ENCODE assay signal across 8 cellular contexts in genomic region chr12:4214912-4215861, GRCh38. TPM values are rescaled to one million over a fixed set of nuclear protein-coding genes. Genes with fewer than 3 reads are reported as not detected.
DNase-seq lines count a peak whose midpoint lies in the region; ATAC-seq and TF ChIP-seq lines count a peak whose summit lies in the region.
"Had no signal": no experiment of that assay in that cellular context is flagged by ENCODE, and none has a peak within 500 bp of the region (broad histone marks: within the 10 kb centered on the region; RNA-seq: fewer than 3 reads in every experiment).

No MANE protein-coding gene starts in this region.

- H3K4me3 Mint-ChIP-seq in dendritic cell treated with granulocyte-macrophage colony-stimulating factor and Interleukin-4, amounts not matched to agents 40 ng/mL and 50 ng/mL, for 4 days, result peak overlapping the region; percentile 14
- H3K4me3 Mint-ChIP-seq in nephron progenitor cell, result no peak overlapping the region

- H3K9me3 ChIP-seq in spleen, result no peaks in the 10 kb centered on the region
- H3K9me3 ChIP-seq: suprapubic skin had no signal

- no peaks in the 10 kb centered on the region for H3K36me3 Mint-ChIP-seq in dendritic cell treated with granulocyte-macrophage colony-stimulating factor and Interleukin-4, amounts not matched to agents 40 ng/mL and 50 ng/mL, for 4 days (ENCODE audit: low read depth)
- no peaks in the 10 kb centered on the region for H3K36me3 Mint-ChIP-seq in nephron progenitor cell (ENCODE audit: low read depth)

- no peaks in the 10 kb centered on the region for H3K9me3 Mint-ChIP-seq in dendritic cell treated with granulocyte-macrophage colony-stimulating factor and Interleukin-4, amounts not matched to agents 40 ng/mL and 50 ng/mL, for 4 days
- peaks cover 13% of the 10 kb centered on the region for H3K9me3 Mint-ChIP-seq in nephron progenitor cell

- H3K4me3 ChIP-seq in spleen, result peak overlapping the region in 2 of 8 donors; percentile 6 to 49
- H3K4me3 ChIP-seq: suprapubic skin had no signal

- WGBS in spleen, 5 donors, result 29 to 47% (median 36%) methylated on average over 24 of the region's 24 CpGs

- intact Hi-C loops in dendritic cell treated with granulocyte-macrophage colony-stimulating factor and Interleukin-4, amounts not matched to agents 40 ng/mL and 50 ng/mL, for 4 days (cut with micrococcal nuclease), result loop anchor here (1.0 to 10.0 kb wide), 4 partner anchors 8 to 108 kb away; no protein-coding TSS in a partner anchor
- intact Hi-C loops in spleen (cut with DNase I; ENCODE audit: low total_unique reads), result no loop called here

- H3K27ac Mint-ChIP-seq in dendritic cell treated with granulocyte-macrophage colony-stimulating factor and Interleukin-4, amounts not matched to agents 40 ng/mL and 50 ng/mL, for 4 days, result peak overlapping the region; percentile 76
- H3K27ac Mint-ChIP-seq in nephron progenitor cell, result no peak overlapping the region

- peaks cover 84% of the 10 kb centered on the region for H3K27me3 Mint-ChIP-seq in dendritic cell treated with granulocyte-macrophage colony-stimulating factor and Interleukin-4, amounts not matched to agents 40 ng/mL and 50 ng/mL, for 4 days
- peaks cover 5% of the 10 kb centered on the region for H3K27me3 Mint-ChIP-seq in nephron progenitor cell (ENCODE audit: low read depth, poor library complexity)

- peak; percentile 75 for ATAC-seq in GM18907 (IDR thresholded peaks at IDR 0.05; ENCODE audit: unreplicated experiment)
- ATAC-seq in HG02870 (IDR thresholded peaks at IDR 0.05; ENCODE audit: unreplicated experiment), result peak; percentile 38

- peaks cover 0 to 37% (median 30%) of the 10 kb centered on the region in 6 donors for H3K4me1 ChIP-seq in spleen
- H3K4me1 ChIP-seq: suprapubic skin had no signal

- peak overlapping the region; percentile 14 to 87 (median 74) for H3K27ac ChIP-seq in spleen
- H3K27ac ChIP-seq: suprapubic skin had no signal

- no peaks in the 10 kb centered on the region for H3K36me3 ChIP-seq in spleen
- H3K36me3 ChIP-seq: suprapubic skin had no signal

- peak; percentile 18 for DNase-seq in RPMI7951 (ENCODE audit: low read depth)
- peak; percentile 91 for DNase-seq in spleen
- DNase-seq in nephron progenitor cell, result no peak
- DNase-seq in SW480 (ENCODE audit: low spot score), result no peak

- TF ChIP-seq CTCF in spleen (IDR thresholded peaks at IDR 0.05 in 8 of 11, conservative IDR thresholded peaks at IDR 0.05 in 3 of 11), result no peak
- no peak for TF ChIP-seq CTCF in nephron progenitor cell (IDR thresholded peaks at IDR 0.05)

- H3K4me1 Mint-ChIP-seq in dendritic cell treated with granulocyte-macrophage colony-stimulating factor and Interleukin-4, amounts not matched to agents 40 ng/mL and 50 ng/mL, for 4 days (ENCODE audit: low read depth), result peaks cover 53% of the 10 kb centered on the region
- H3K4me1 Mint-ChIP-seq in nephron progenitor cell, result peaks cover 11% of the 10 kb centered on the region

- H3K27me3 ChIP-seq in spleen (replicated peaks in 1 of 7), result no peaks in the 10 kb centered on the region

- TF ChIP-seq POLR2A in spleen (IDR thresholded peaks at IDR 0.05), result no peak

RNA-seq across cellular contexts. Expression of gene CCND2, which starts 58.4 kb away (rescaled TPM):
- total RNA-seq in RPMI7951 (2014; rRNA removed; shearing (Covaris generic)), result not detected in 2 replicates
- total RNA-seq in spleen, result 100 to 1,000 TPM in 3 of 7 donors, 10 to 100 TPM in 4; 56.1 to 110 (median 65.1) TPM
- 10 to 100 TPM in 2 of 3 donors, 1 to 10 TPM in 1; 9.4 to 15.2 (median 13.8) TPM for polyA plus RNA-seq in spleen

Comparison
In these comparisons a context has a peak if more than half of its experiments do, and no peak if none do; other contexts are left out.
1. DNase-seq: peak in RPMI7951 (single experiment) and spleen (single experiment); none in nephron progenitor cell (single experiment) and SW480 (single experiment).
2. RNA of gene CCND2, which starts 58.4 kb away (total RNA-seq): 56.1 to 110 TPM in spleen; not detected in RPMI7951; every median in the first group is over 10 times any median in the second.